1 cellular context compared by ENCODE assay signal in the genomic region with DNA sequence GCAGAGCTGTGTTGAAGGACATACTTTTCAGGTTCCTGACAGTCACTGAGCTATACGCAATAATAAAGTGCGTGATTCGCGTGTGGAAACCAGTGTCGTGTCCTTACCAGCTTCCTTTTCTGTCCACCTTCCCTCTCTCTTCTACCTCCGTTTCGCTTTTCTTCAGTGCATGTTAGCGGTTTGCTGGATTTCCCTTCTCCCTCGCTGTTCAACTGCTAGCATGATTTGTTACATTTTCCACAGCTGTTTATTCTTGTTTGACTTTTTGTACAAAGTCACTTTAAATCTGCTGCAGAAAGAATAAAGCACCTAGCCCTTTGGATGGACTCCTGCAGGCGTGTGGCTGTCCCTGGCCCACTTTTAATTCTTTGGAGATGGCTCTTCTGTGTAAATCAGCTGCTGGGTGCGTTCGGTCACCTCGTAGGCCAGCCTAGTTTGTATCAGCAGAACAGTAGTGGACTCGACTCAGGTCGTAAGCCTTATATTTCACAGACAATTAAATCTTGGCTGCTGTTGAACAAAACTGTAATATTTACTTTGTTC.
TF ChIP-seq lines count a peak whose summit lies in the region.

No MANE protein-coding gene starts in this region.

TF ChIP-seq in HEK293, 187 proteins besides CTCF, POLR2A, EP300 and RAD21 (continued from another document):
- TF ChIP-seq ZNF513 (tag by site-specific recombination; IDR thresholded peaks at IDR 0.05) (no peak), SP7 (tag by site-specific recombination; IDR thresholded peaks at IDR 0.05) (0 out of 2 replicates have a peak, but pooled peaks have one; percentile 15), PRDM4 (tag by site-specific recombination; IDR thresholded peaks at IDR 0.05) (no peak), EGR2 (tag by site-specific recombination; IDR thresholded peaks at IDR 0.05; ENCODE audit: low read depth) (no peak), ZNF585B (tag by site-specific recombination; IDR thresholded peaks at IDR 0.05) (no peak), ZNF202 (tag by site-specific recombination; IDR thresholded peaks at IDR 0.05; ENCODE audit: borderline replicate concordance) (no peak), ZBTB7A (tag by site-specific recombination; IDR thresholded peaks at IDR 0.05; ENCODE audit: low read depth) (no peak), ZBTB21 (tag by site-specific recombination; IDR thresholded peaks at IDR 0.05) (no peak), ZFP41 (tag by site-specific recombination; IDR thresholded peaks at IDR 0.05; ENCODE audit: borderline replicate concordance) (no peak), MEIS1 (CRISPR knock-in tag; IDR thresholded peaks at IDR 0.05; ENCODE audit: borderline replicate concordance) (no peak), ZNF398 (tag by site-specific recombination; IDR thresholded peaks at IDR 0.05) (0 out of 2 replicates have a peak, but pooled peaks have one; percentile 1), ZNF335 (tag by site-specific recombination; conservative IDR thresholded peaks at IDR 0.05) (peak; percentile 37), ZNF792 (tag by site-specific recombination; IDR thresholded peaks at IDR 0.05) (no peak), YY1 (tag by site-specific recombination; IDR thresholded peaks at IDR 0.05) (no peak), ZNF354C (tag by site-specific recombination; IDR thresholded peaks at IDR 0.05; ENCODE audit: borderline replicate concordance, low read depth) (no peak), GLIS2 (tag by site-specific recombination; IDR thresholded peaks at IDR 0.05) (no peak), ZNF248 (tag by site-specific recombination; IDR thresholded peaks at IDR 0.05) (no peak), ZBTB49 (tag by site-specific recombination; IDR thresholded peaks at IDR 0.05; ENCODE audit: low read depth) (no peak), ZXDB (tag by site-specific recombination; IDR thresholded peaks at IDR 0.05) (no peak)
- TF ChIP-seq, protein P1, sequence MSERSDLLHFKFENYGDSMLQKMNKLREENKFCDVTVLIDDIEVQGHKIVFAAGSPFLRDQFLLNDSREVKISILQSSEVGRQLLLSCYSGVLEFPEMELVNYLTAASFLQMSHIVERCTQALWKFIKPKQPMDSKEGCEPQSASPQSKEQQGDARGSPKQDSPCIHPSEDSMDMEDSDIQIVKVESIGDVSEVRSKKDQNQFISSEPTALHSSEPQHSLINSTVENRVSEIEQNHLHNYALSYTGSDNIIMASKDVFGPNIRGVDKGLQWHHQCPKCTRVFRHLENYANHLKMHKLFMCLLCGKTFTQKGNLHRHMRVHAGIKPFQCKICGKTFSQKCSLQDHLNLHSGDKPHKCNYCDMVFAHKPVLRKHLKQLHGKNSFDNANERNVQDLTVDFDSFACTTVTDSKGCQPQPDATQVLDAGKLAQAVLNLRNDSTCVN (tag by site-specific recombination; optimal IDR thresholded peaks at IDR 0.05) = peak; percentile 18
- TF ChIP-seq, protein P2, sequence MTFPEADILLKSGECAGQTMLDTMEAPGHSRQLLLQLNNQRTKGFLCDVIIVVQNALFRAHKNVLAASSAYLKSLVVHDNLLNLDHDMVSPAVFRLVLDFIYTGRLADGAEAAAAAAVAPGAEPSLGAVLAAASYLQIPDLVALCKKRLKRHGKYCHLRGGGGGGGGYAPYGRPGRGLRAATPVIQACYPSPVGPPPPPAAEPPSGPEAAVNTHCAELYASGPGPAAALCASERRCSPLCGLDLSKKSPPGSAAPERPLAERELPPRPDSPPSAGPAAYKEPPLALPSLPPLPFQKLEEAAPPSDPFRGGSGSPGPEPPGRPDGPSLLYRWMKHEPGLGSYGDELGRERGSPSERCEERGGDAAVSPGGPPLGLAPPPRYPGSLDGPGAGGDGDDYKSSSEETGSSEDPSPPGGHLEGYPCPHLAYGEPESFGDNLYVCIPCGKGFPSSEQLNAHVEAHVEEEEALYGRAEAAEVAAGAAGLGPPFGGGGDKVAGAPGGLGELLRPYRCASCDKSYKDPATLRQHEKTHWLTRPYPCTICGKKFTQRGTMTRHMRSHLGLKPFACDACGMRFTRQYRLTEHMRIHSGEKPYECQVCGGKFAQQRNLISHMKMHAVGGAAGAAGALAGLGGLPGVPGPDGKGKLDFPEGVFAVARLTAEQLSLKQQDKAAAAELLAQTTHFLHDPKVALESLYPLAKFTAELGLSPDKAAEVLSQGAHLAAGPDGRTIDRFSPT (tag by site-specific recombination; IDR thresholded peaks at IDR 0.05) = no peak
- TF ChIP-seq, protein P3, sequence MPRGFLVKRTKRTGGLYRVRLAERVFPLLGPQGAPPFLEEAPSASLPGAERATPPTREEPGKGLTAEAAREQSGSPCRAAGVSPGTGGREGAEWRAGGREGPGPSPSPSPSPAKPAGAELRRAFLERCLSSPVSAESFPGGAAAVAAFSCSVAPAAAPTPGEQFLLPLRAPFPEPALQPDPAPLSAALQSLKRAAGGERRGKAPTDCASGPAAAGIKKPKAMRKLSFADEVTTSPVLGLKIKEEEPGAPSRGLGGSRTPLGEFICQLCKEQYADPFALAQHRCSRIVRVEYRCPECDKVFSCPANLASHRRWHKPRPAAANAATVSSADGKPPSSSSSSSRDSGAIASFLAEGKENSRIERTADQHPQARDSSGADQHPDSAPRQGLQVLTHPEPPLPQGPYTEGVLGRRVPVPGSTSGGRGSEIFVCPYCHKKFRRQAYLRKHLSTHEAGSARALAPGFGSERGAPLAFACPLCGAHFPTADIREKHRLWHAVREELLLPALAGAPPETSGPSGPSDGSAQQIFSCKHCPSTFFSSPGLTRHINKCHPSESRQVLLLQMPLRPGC (tag by site-specific recombination; IDR thresholded peaks at IDR 0.05) = no peak
- TF ChIP-seq, protein P4, sequence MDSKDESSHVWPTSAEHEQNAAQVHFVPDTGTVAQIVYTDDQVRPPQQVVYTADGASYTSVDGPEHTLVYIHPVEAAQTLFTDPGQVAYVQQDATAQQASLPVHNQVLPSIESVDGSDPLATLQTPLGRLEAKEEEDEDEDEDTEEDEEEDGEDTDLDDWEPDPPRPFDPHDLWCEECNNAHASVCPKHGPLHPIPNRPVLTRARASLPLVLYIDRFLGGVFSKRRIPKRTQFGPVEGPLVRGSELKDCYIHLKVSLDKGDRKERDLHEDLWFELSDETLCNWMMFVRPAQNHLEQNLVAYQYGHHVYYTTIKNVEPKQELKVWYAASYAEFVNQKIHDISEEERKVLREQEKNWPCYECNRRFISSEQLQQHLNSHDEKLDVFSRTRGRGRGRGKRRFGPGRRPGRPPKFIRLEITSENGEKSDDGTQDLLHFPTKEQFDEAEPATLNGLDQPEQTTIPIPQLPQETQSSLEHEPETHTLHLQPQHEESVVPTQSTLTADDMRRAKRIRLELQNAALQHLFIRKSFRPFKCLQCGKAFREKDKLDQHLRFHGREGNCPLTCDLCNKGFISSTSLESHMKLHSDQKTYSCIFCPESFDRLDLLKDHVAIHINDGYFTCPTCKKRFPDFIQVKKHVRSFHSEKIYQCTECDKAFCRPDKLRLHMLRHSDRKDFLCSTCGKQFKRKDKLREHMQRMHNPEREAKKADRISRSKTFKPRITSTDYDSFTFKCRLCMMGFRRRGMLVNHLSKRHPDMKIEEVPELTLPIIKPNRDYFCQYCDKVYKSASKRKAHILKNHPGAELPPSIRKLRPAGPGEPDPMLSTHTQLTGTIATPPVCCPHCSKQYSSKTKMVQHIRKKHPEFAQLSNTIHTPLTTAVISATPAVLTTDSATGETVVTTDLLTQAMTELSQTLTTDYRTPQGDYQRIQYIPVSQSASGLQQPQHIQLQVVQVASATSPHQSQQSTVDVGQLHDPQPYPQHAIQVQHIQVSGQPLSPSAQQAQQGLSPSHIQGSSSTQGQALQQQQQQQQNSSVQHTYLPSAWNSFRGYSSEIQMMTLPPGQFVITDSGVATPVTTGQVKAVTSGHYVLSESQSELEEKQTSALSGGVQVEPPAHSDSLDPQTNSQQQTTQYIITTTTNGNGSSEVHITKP (tag by site-specific recombination; IDR thresholded peaks at IDR 0.05) = peak; percentile 45; the same call in 1 of the 2 replicates
TF ChIP-seq in HEK293: peak in this region for 8.
